ENCODE assay signal across 8 cellular contexts in the genomic region with DNA sequence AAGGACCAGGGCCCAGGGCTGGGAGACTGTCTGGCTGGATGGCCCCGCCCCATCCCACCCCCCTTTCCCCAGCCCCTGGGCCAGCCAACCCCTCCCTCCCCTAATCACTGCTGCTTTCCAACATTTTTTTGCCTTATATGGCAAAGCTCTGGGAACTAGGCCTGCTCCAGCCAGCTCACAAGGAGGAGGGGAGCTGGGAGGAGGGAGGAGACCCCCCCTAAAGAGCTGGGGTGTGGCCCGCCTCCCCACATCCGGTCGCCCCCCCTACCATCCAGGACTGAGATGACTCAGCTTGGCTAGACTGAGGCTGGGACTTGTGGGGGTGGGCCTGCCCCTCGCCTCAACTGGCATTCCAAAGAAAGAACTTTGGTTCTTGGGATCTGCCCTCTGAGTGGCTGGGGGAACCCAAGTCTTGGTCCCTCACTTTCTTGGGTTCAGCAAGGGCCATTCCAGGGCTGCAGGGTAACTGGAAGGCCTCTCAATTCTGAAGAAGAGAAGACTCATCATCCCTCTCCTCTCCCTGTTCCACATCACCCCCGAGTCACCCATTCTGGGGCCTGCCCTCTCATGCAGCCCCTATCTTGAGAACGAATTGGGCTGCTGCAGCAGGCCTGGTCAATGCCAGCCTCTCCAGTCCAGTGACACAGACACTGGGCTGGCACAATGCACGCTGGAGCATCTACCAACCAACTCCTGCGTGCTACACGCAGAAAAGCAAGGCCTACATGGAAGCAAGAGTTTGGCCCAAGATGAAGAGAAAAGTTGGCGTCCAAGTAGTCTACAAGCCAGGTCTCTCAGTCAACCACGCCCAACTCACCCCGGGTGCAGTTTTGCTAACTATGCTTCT. TPM values are rescaled to one million over a fixed set of nuclear protein-coding genes. Genes with fewer than 3 reads are reported as not detected.
DNase-seq lines count a peak whose midpoint lies in the region; ATAC-seq and TF ChIP-seq lines count a peak whose summit lies in the region.

No MANE protein-coding gene starts in this region.

- peak overlapping the region; percentile 94 for H3K4me3 ChIP-seq in HUES6 (ENCODE audit: low read depth, low read length)
- H3K4me3 ChIP-seq in psoas muscle = peak overlapping the region; percentile 69

- TF ChIP-seq CTCF in psoas muscle (IDR thresholded peaks at IDR 0.05) = no peak

- H3K27ac ChIP-seq in HUES6 (ENCODE audit: low read depth, low read length) (peak overlapping the region; percentile 98), psoas muscle (peak overlapping the region; percentile 71)

- intact Hi-C loops in left ventricle myocardium superior (cut with micrococcal nuclease) = no loop called here
- intact Hi-C loops in psoas muscle (cut with DNase I) = no loop called here

- ATAC-seq in SK-N-SH treated with all-trans-retinoic acid at 6 μM for 48 hours (peak; percentile 64), left ventricle myocardium superior (peak; percentile 62), psoas muscle (peak; percentile 11 to 29 (median 16)), GM18909 (IDR thresholded peaks at IDR 0.05; ENCODE audit: poor library complexity, unreplicated experiment) (no peak), GM21528 (IDR thresholded peaks at IDR 0.05; ENCODE audit: low FRiP score, unreplicated experiment) (no peak)

- WGBS in psoas muscle, 3 donors = 32 to 49% (median 34%) methylated on average over 10 to 13 of the region's 13 CpGs

- DNase-seq in COLO829 (ENCODE audit: low spot score) (peak; percentile 88), amniotic stem cell (lab: John Stamatoyannopoulos, UW) (peak; percentile 68), left ventricle myocardium superior (peak; percentile 84), psoas muscle (peak; percentile 80 to 81)

- H3K4me1 ChIP-seq in HUES6 (ENCODE audit: control insufficient read depth, insufficient read depth, low read length) (peaks cover 31% of the 10 kb centered on the region; the same call in 1 of the 2 replicates), psoas muscle (peaks cover 8% of the 10 kb centered on the region)

- H3K36me3 ChIP-seq in HUES6 (ENCODE audit: control insufficient read depth, insufficient read depth, low read length) (peaks cover 54% of the 10 kb centered on the region), psoas muscle (ENCODE audit: insufficient read depth in 1 of 2, low read depth in 1 of 2) (peaks cover 0 to 7% of the 10 kb centered on the region in 2 donors)

- H3K9me3 ChIP-seq in HUES6 (ENCODE audit: control insufficient read depth, insufficient read depth, low read depth, low read length) (peaks cover 7% of the 10 kb centered on the region; the same call in 1 of the 2 replicates), psoas muscle (no peaks in the 10 kb centered on the region)

- H3K9ac ChIP-seq in HUES6 (ENCODE audit: low read length) = peak overlapping the region; percentile 99

- no peaks in the 10 kb centered on the region for H3K27me3 ChIP-seq in HUES6 (ENCODE audit: control insufficient read depth, insufficient read depth, low read length)
- no peaks in the 10 kb centered on the region for H3K27me3 ChIP-seq in psoas muscle (ENCODE audit: insufficient read depth in 3 of 3, low read length in 2 of 3)

TF ChIP-seq in SK-N-SH treated with all-trans-retinoic acid at 6 μM for 48 hours, 23 proteins besides CTCF, POLR2A, EP300 and RAD21:
- no peak for TF ChIP-seq TCF4 (CRISPR knock-in tag; IDR thresholded peaks at IDR 0.05; ENCODE audit: borderline replicate concordance)
- no peak for TF ChIP-seq ZNF565 (CRISPR knock-in tag; conservative IDR thresholded peaks at IDR 0.05; ENCODE audit: low read depth)
- peak; percentile 95; the same call in 1 of the 2 replicates for TF ChIP-seq PATZ1 (CRISPR knock-in tag; IDR thresholded peaks at IDR 0.05; ENCODE audit: borderline replicate concordance)
- no peak for TF ChIP-seq RARB (CRISPR knock-in tag; IDR thresholded peaks at IDR 0.05)

RNA-seq across cellular contexts. Expression of gene FLNA, which starts 4.8 kb away (rescaled TPM):
- total RNA-seq in left ventricle myocardium superior (228 TPM), psoas muscle (10 to 100 TPM; 66.9 to 92.5 (median 76.4) TPM)
- polyA plus RNA-seq in psoas muscle = 100 to 1,000 TPM in 1 of 3 donors, 10 to 100 TPM in 2; 45.7 to 106 (median 56.0) TPM

RNA-seq across cellular contexts. Expression of gene EMD, which starts 9.4 kb away (rescaled TPM):
- total RNA-seq in left ventricle myocardium superior = 51.3 TPM
- total RNA-seq in psoas muscle = 10 to 100 TPM; 61.1 to 78.2 (median 66.5) TPM
- polyA plus RNA-seq in psoas muscle = 100 to 1,000 TPM in 1 of 3 donors, 10 to 100 TPM in 2; 91.6 to 101 (median 94.9) TPM

RNA-seq across cellular contexts. Expression of gene RPL10, which starts 28.5 kb away (rescaled TPM):
- total RNA-seq in left ventricle myocardium superior (1,898 TPM), psoas muscle (1,000 to 10,000 TPM; 1,403 to 2,633 (median 2,325) TPM)
- 1,000 to 10,000 TPM; 4,938 to 5,433 (median 5,248) TPM for polyA plus RNA-seq in psoas muscle

RNA-seq across cellular contexts. Expression of gene DNASE1L1, which starts 39.4 kb away (rescaled TPM):
- total RNA-seq in left ventricle myocardium superior = 58.7 TPM
- 100 to 1,000 TPM in 2 of 4 donors, 10 to 100 TPM in 2; 72.6 to 149 (median 111) TPM for total RNA-seq in psoas muscle
- polyA plus RNA-seq in psoas muscle = 10 to 100 TPM; 42.2 to 75.1 (median 71.1) TPM

RNA-seq across cellular contexts. Expression of gene TAFAZZIN, which starts 41.7 kb away (rescaled TPM):
- total RNA-seq in left ventricle myocardium superior (38.0 TPM), psoas muscle (10 to 100 TPM; 17.7 to 25.5 (median 23.6) TPM)
- 10 to 100 TPM; 19.2 to 21.8 (median 20.7) TPM for polyA plus RNA-seq in psoas muscle

Comparison
In these comparisons a context has a peak if more than half of its experiments do, and no peak if none do; other contexts are left out.
1. ATAC-seq: peak in SK-N-SH treated with all-trans-retinoic acid at 6 μM for 48 hours (single experiment), left ventricle myocardium superior (single experiment) and psoas muscle (4 of 4); none in GM18909 (single experiment) and GM21528 (single experiment).
2. Peak in every context shown above with its lines, with median percentiles within 50 percentile points of each other: DNase-seq.